Comparison of ENCODE assay signal across 2 cellular contexts in genomic region chr13:33330483-33330882, GRCh38.
TF ChIP-seq lines count a peak whose summit lies in the region.

No MANE protein-coding gene starts in this region.

TF ChIP-seq in HepG2, 621 proteins besides CTCF, POLR2A, EP300 and RAD21:
- peak; percentile 38; the same call in 1 of the 2 replicates for TF ChIP-seq CEBPB (IDR thresholded peaks at IDR 0.05; ENCODE audit: borderline replicate concordance, low read depth, low read length)
- TF ChIP-seq HNRNPL (IDR thresholded peaks at IDR 0.05; ENCODE audit: low read depth, low read length) = no peak
- TF ChIP-seq STAT6 (CRISPR knock-in tag; IDR thresholded peaks at IDR 0.05; ENCODE audit: borderline replicate concordance) = no peak
- TF ChIP-seq RARA (CRISPR knock-in tag; IDR thresholded peaks at IDR 0.05) = no peak
- TF ChIP-seq SMAD9 (CRISPR knock-in tag; IDR thresholded peaks at IDR 0.05) = no peak
- TF ChIP-seq RORA (CRISPR knock-in tag; IDR thresholded peaks at IDR 0.05) = no peak
- TF ChIP-seq ZBED4 (CRISPR knock-in tag; IDR thresholded peaks at IDR 0.05; ENCODE audit: borderline replicate concordance) = no peak
TF ChIP-seq in HepG2: peak in this region for 1.

TF ChIP-seq in IMR-90, 13 proteins besides CTCF, POLR2A, EP300 and RAD21:
- TF ChIP-seq MAZ (IDR thresholded peaks at IDR 0.05; ENCODE audit: borderline replicate concordance, low read depth, low read length) = no peak
- no peak for TF ChIP-seq RCOR1 (IDR thresholded peaks at IDR 0.05; ENCODE audit: insufficient replicate concordance, low read length)
- peak; percentile 64 for TF ChIP-seq CEBPB (IDR thresholded peaks at IDR 0.05; ENCODE audit: low read depth, low read length)
- TF ChIP-seq NFE2L2 (IDR thresholded peaks at IDR 0.05; ENCODE audit: low read depth, low read length) = no peak
